In the genomic region with DNA sequence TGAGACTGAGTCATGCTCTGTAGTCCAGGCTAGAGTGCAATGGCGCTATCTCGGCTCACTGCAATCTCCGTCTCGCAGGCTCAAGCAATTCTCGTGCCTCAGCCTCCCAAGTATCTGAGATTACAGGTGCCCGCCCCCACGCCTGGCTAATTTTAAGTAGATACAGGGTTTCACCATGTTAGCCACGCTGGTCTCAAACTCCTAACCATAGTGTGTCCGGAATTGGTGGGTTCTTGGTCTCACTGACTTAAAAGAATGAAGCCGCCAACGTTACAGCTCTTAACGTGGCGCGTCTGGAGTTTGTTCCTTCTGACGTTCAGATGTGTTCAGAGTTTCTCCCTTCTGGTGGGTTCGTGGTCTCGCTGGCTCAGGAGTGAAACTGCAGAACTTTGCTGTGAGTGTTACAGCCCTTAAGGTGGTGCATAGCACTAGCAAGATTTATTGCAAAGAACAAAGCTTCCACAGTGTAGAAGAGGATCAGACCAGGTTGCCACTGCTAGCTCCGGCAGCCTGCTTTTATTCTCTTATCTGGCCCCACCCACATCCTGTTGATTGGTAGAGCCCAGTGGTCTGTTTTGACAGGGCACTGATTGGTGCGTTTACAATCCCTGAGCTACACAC, we compare ENCODE assay signal across 7 cellular contexts. TPM values are rescaled to one million over a fixed set of nuclear protein-coding genes. Genes with fewer than 3 reads are reported as not detected.
DNase-seq lines count a peak whose midpoint lies in the region; ATAC-seq and TF ChIP-seq lines count a peak whose summit lies in the region.
"Not testable (repeated sequence)": the region's sequence is repeated elsewhere in the genome, so short reads cannot be mapped to it uniquely, and the experiment has no call there.

No MANE protein-coding gene starts in this region.

- POLR2A ChIA-PET in activated CD4-positive, alpha-beta T cell treated with anti-CD3 and anti-CD28 coated beads for 36 hours (lab: Charles Lee): interaction anchor here (0.7 to 3.1 kb wide), 10 partner anchors 8 to 77 kb away, joined by 3 to 36 read pairs (median 6); a partner anchor contains a TSS

- peak; percentile 51 for DNase-seq in Jurkat, Clone E6-1 (ENCODE audit: low read depth, low spot score)
- DNase-seq in activated CD4-positive, alpha-beta T cell treated with anti-CD3 and anti-CD28 coated beads for 36 hours: peak; percentile 61
- DNase-seq in activated T-cell treated with anti-CD3 and anti-CD28 coated beads, Interleukin-2, amount 50 U/mL, for 24 hours: peak; percentile 60
- DNase-seq in coronary artery (ENCODE audit: low spot score): peak; percentile 22
- DNase-seq in natural killer cell treated with Interleukin-12 subunit alpha and Interleukin-12 subunit beta and Interleukin-15 and Interleukin-18, amount 100 ng/mL, for 72 hours (ENCODE audit: low spot score): not testable (repeated sequence)
- peak; percentile 44 to 60 for DNase-seq in stimulated activated CD8-positive, alpha-beta memory T cell treated with anti-CD3 and anti-CD28 coated beads, Interleukin-15, amount 100 ng/mL, for 48 hours (ENCODE audit: low read depth in 2 of 2)

- not testable (repeated sequence) for H3K36me3 Mint-ChIP-seq in activated CD4-positive, alpha-beta T cell treated with anti-CD3 and anti-CD28 coated beads for 36 hours (ENCODE audit: low read depth); activated T-cell treated with anti-CD3 and anti-CD28 coated beads, Interleukin-2, amount 50 U/mL, for 24 hours (ENCODE audit: low read depth); activated naive CD4-positive, alpha-beta T cell treated with anti-CD3 and anti-CD28 coated beads, Interleukin-2, amount 50 U/mL, for 24 hours; natural killer cell treated with Interleukin-12 subunit alpha and Interleukin-12 subunit beta and Interleukin-15 and Interleukin-18, amount 100 ng/mL, for 72 hours

- H3K9me3 Mint-ChIP-seq in activated CD4-positive, alpha-beta T cell treated with anti-CD3 and anti-CD28 coated beads for 36 hours (ENCODE audit: low read depth); activated T-cell treated with anti-CD3 and anti-CD28 coated beads, Interleukin-2, amount 50 U/mL, for 24 hours; activated naive CD4-positive, alpha-beta T cell treated with anti-CD3 and anti-CD28 coated beads, Interleukin-2, amount 50 U/mL, for 24 hours; natural killer cell treated with Interleukin-12 subunit alpha and Interleukin-12 subunit beta and Interleukin-15 and Interleukin-18, amount 100 ng/mL, for 72 hours: not testable (repeated sequence)

- CTCF ChIA-PET in activated CD4-positive, alpha-beta T cell treated with anti-CD3 and anti-CD28 coated beads for 36 hours (lab: Charles Lee): interaction anchor here (0.6 to 1.3 kb wide), 8 partner anchors 9 to 76 kb away, joined by 3 to 5 read pairs (median 3); no protein-coding TSS in a partner anchor

- peak; percentile 75 for ATAC-seq in activated CD4-positive, alpha-beta T cell treated with anti-CD3 and anti-CD28 coated beads for 36 hours
- peak; percentile 72 to 76 for ATAC-seq in natural killer cell treated with Interleukin-12 subunit alpha and Interleukin-12 subunit beta and Interleukin-15 and Interleukin-18, amount 100 ng/mL, for 72 hours

- TF ChIP-seq CTCF in coronary artery (IDR thresholded peaks at IDR 0.05): not testable (repeated sequence)

- H3K4me3 Mint-ChIP-seq in activated CD4-positive, alpha-beta T cell treated with anti-CD3 and anti-CD28 coated beads for 36 hours: peak overlapping the region; percentile 54
- peak overlapping the region; percentile 71 for H3K4me3 Mint-ChIP-seq in activated T-cell treated with anti-CD3 and anti-CD28 coated beads, Interleukin-2, amount 50 U/mL, for 24 hours
- H3K4me3 Mint-ChIP-seq in activated naive CD4-positive, alpha-beta T cell treated with anti-CD3 and anti-CD28 coated beads, Interleukin-2, amount 50 U/mL, for 24 hours: peak overlapping the region; percentile 65
- peak overlapping the region; percentile 64 for H3K4me3 Mint-ChIP-seq in natural killer cell treated with Interleukin-12 subunit alpha and Interleukin-12 subunit beta and Interleukin-15 and Interleukin-18, amount 100 ng/mL, for 72 hours

- peak overlapping the region; percentile 81 for H3K27ac Mint-ChIP-seq in activated CD4-positive, alpha-beta T cell treated with anti-CD3 and anti-CD28 coated beads for 36 hours
- H3K27ac Mint-ChIP-seq in activated T-cell treated with anti-CD3 and anti-CD28 coated beads, Interleukin-2, amount 50 U/mL, for 24 hours: peak overlapping the region; percentile 95
- peak overlapping the region; percentile 87 for H3K27ac Mint-ChIP-seq in activated naive CD4-positive, alpha-beta T cell treated with anti-CD3 and anti-CD28 coated beads, Interleukin-2, amount 50 U/mL, for 24 hours
- H3K27ac Mint-ChIP-seq in natural killer cell treated with Interleukin-12 subunit alpha and Interleukin-12 subunit beta and Interleukin-15 and Interleukin-18, amount 100 ng/mL, for 72 hours: peak overlapping the region; percentile 81 to 95

- H3K27me3 Mint-ChIP-seq in activated CD4-positive, alpha-beta T cell treated with anti-CD3 and anti-CD28 coated beads for 36 hours; activated T-cell treated with anti-CD3 and anti-CD28 coated beads, Interleukin-2, amount 50 U/mL, for 24 hours; activated naive CD4-positive, alpha-beta T cell treated with anti-CD3 and anti-CD28 coated beads, Interleukin-2, amount 50 U/mL, for 24 hours; natural killer cell treated with Interleukin-12 subunit alpha and Interleukin-12 subunit beta and Interleukin-15 and Interleukin-18, amount 100 ng/mL, for 72 hours: not testable (repeated sequence)

- H3K4me3 ChIP-seq in Jurkat, Clone E6-1 (ENCODE audit: low read length); coronary artery: not testable (repeated sequence)

- intact Hi-C loops in activated CD4-positive, alpha-beta T cell treated with anti-CD3 and anti-CD28 coated beads for 36 hours (cut with DNase I, micrococcal nuclease): loop anchor here in 1 of 2 experiments (1.0 kb wide), 1 partner anchor 8 kb away; no protein-coding TSS in a partner anchor

- not testable (repeated sequence) for H3K27ac ChIP-seq in coronary artery

- H3K4me1 Mint-ChIP-seq in activated CD4-positive, alpha-beta T cell treated with anti-CD3 and anti-CD28 coated beads for 36 hours: peaks cover 36% of the 10 kb centered on the region
- peaks cover 49% of the 10 kb centered on the region for H3K4me1 Mint-ChIP-seq in activated T-cell treated with anti-CD3 and anti-CD28 coated beads, Interleukin-2, amount 50 U/mL, for 24 hours (ENCODE audit: low read depth)
- peaks cover 51% of the 10 kb centered on the region for H3K4me1 Mint-ChIP-seq in activated naive CD4-positive, alpha-beta T cell treated with anti-CD3 and anti-CD28 coated beads, Interleukin-2, amount 50 U/mL, for 24 hours
- H3K4me1 Mint-ChIP-seq in natural killer cell treated with Interleukin-12 subunit alpha and Interleukin-12 subunit beta and Interleukin-15 and Interleukin-18, amount 100 ng/mL, for 72 hours (ENCODE audit: low read depth in 2 of 2): peaks cover 38 to 39% of the 10 kb centered on the region in 2 donors

RNA-seq across cellular contexts. Expression of a gene that starts 8.6 kb away (rescaled TPM):
- polyA plus RNA-seq in Jurkat, Clone E6-1 (2012; ENCODE audit: insufficient read depth, insufficient read length): 90.1 TPM
- 100 to 1,000 TPM; 299 to 639 TPM for total RNA-seq in activated CD4-positive, alpha-beta T cell treated with anti-CD3 and anti-CD28 coated beads for 36 hours
- 100 to 1,000 TPM; 216 to 262 TPM for total RNA-seq in natural killer cell treated with Interleukin-12 subunit alpha and Interleukin-12 subunit beta and Interleukin-15 and Interleukin-18, amount 100 ng/mL, for 72 hours

RNA-seq across cellular contexts. Expression of a gene that starts 16.2 kb away (rescaled TPM):
- polyA plus RNA-seq in Jurkat, Clone E6-1 (2012; ENCODE audit: insufficient read depth, insufficient read length): 11.0 TPM
- total RNA-seq in activated CD4-positive, alpha-beta T cell treated with anti-CD3 and anti-CD28 coated beads for 36 hours: 10 to 100 TPM; 24.0 to 39.4 TPM
- total RNA-seq in natural killer cell treated with Interleukin-12 subunit alpha and Interleukin-12 subunit beta and Interleukin-15 and Interleukin-18, amount 100 ng/mL, for 72 hours: 100 to 1,000 TPM in 1 of 2 donors, 10 to 100 TPM in 1; 46.6 to 124 TPM

RNA-seq across cellular contexts. Expression of a gene that starts 51.5 kb away (rescaled TPM):
- polyA plus RNA-seq in Jurkat, Clone E6-1 (2012; ENCODE audit: insufficient read depth, insufficient read length): 3.8 TPM
- 1 to 10 TPM in 1 of 2 experiments, under 1 TPM in 1; 0.63 to 1.2 TPM for total RNA-seq in activated CD4-positive, alpha-beta T cell treated with anti-CD3 and anti-CD28 coated beads for 36 hours
- total RNA-seq in natural killer cell treated with Interleukin-12 subunit alpha and Interleukin-12 subunit beta and Interleukin-15 and Interleukin-18, amount 100 ng/mL, for 72 hours: 1 to 10 TPM; 4.1 to 5.9 TPM
